ENCODE assay signal across 31 cellular contexts in the genomic region with DNA sequence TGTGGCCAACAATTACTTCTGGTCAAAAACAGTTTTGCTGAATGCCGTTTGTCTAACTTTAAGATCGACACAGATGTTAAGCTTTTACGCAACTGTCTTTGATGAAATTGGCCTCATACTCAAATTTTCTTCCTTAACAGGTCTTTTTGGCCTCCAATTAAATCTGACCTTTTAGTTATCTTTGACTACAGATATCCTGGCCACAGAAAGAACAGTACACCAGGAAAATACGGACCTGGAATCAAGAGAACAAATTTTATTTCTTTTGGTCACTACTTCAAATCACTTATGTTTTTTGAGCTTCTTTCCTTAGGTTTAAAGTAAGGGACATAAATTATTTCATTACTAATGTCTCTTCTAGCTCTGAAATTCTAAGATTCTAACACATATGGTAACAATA. TPM values are rescaled to one million over a fixed set of nuclear protein-coding genes. Genes with fewer than 3 reads are reported as not detected.
DNase-seq lines count a peak whose midpoint lies in the region; ATAC-seq, FAIRE-seq and TF ChIP-seq lines count a peak whose summit lies in the region.
"Had no signal": no experiment of that assay in that cellular context is flagged by ENCODE, and none has a peak within 500 bp of the region (broad histone marks: within the 10 kb centered on the region; RNA-seq: fewer than 3 reads in every experiment).

No MANE protein-coding gene starts in this region.

- no peak overlapping the region for H2AFZ ChIP-seq in endothelial cell of umbilical vein (ENCODE audit: low read depth, low read length)

- H3K9me3 ChIP-seq in Panc1 (ENCODE audit: control insufficient read depth, insufficient read depth, low read depth, low read length): no peaks in the 10 kb centered on the region
- no peaks in the 10 kb centered on the region for H3K9me3 ChIP-seq in endothelial cell of umbilical vein (replicated peaks; ENCODE audit: control insufficient read depth, insufficient read depth, low read length)
- H3K9me3 ChIP-seq: BE2C had no signal

- in situ Hi-C loops in Panc1 (cut with HindIII; ENCODE audit: low pct_unique_long_range_greater_than_20kb, low sequenced_read_pairs): no loop called here

- H3K9me1 ChIP-seq in endothelial cell of umbilical vein (replicated peaks; ENCODE audit: control insufficient read depth, extremely low read depth, insufficient read depth, low read length): no peaks in the 10 kb centered on the region

- dilution Hi-C loops in endothelial cell of umbilical vein (cut with MboI; ENCODE audit: extremely low pct_ligation_motif_present, low sequenced_read_pairs): no loop called here

- TF ChIP-seq POLR2A in endothelial cell of umbilical vein (IDR thresholded peaks at IDR 0.05; ENCODE audit: low read depth, low read length): no peak

- H3K4me2 ChIP-seq in endothelial cell of umbilical vein (ENCODE audit: insufficient read depth, low read length): no peak overlapping the region

- no peaks in the 10 kb centered on the region for H3K27me3 Mint-ChIP-seq in activated naive CD4-positive, alpha-beta T cell treated with anti-CD3 and anti-CD28 coated beads, Interleukin-2, amount 50 U/mL, for 24 hours
- no peaks in the 10 kb centered on the region for H3K27me3 Mint-ChIP-seq in progenitor cell of endocrine pancreas
- no peaks in the 10 kb centered on the region for H3K27me3 Mint-ChIP-seq in WTC11 (ENCODE audit: low read depth)
- H3K27me3 Mint-ChIP-seq: CD8-positive, alpha-beta memory T cell had no signal

- TF ChIP-seq CTCF in Panc1 (IDR thresholded peaks at IDR 0.05) (no peak), endothelial cell of umbilical vein (IDR thresholded peaks at IDR 0.05; ENCODE audit: extremely low read depth in 1 of 2, insufficient read depth in 1 of 2, low read depth in 1 of 2, low read length in 2 of 2) (no peak), progenitor cell of endocrine pancreas (IDR thresholded peaks at IDR 0.05; ENCODE audit: unreplicated experiment) (no peak), WTC11 (IDR thresholded peaks at IDR 0.05) (no peak)

- intact Hi-C loops in Panc1 (cut with micrococcal nuclease; ENCODE audit: unreplicated experiment): no loop called here
- intact Hi-C loops in endothelial cell of umbilical vein (cut with micrococcal nuclease): no loop called here

- POLR2A ChIA-PET in Panc1 (lab: Charles Lee) (no interaction called here), endothelial cell of umbilical vein (lab: Charles Lee) (no interaction called here), WTC11 (lab: Charles Lee) (no interaction called here)

- ATAC-seq in Panc1: no peak
- ATAC-seq in WTC11: no peak
- ATAC-seq: HCT116, PC-3 had no signal

- no peaks in the 10 kb centered on the region for H3K27me3 ChIP-seq in Panc1 (ENCODE audit: control insufficient read depth, insufficient read depth, low read length)
- H3K27me3 ChIP-seq in endothelial cell of umbilical vein (ENCODE audit: control insufficient read depth in 2 of 2, insufficient read depth in 2 of 2, low read length in 2 of 2): no peaks in the 10 kb centered on the region
- H3K27me3 ChIP-seq: BE2C had no signal

- peaks cover 17% of the 10 kb centered on the region for H3K36me3 Mint-ChIP-seq in activated naive CD4-positive, alpha-beta T cell treated with anti-CD3 and anti-CD28 coated beads, Interleukin-2, amount 50 U/mL, for 24 hours
- H3K36me3 Mint-ChIP-seq in progenitor cell of endocrine pancreas (ENCODE audit: insufficient read depth): peaks cover 13% of the 10 kb centered on the region
- H3K36me3 Mint-ChIP-seq in WTC11: peaks cover 45% of the 10 kb centered on the region

- H3K9ac ChIP-seq in endothelial cell of umbilical vein (replicated peaks; ENCODE audit: extremely low read depth, insufficient read depth, low read length): no peak overlapping the region

- no peak overlapping the region for H3K4me3 Mint-ChIP-seq in activated naive CD4-positive, alpha-beta T cell treated with anti-CD3 and anti-CD28 coated beads, Interleukin-2, amount 50 U/mL, for 24 hours
- H3K4me3 Mint-ChIP-seq in progenitor cell of endocrine pancreas (ENCODE audit: low read depth) (no peak overlapping the region), WTC11 (no peak overlapping the region)
- H3K4me3 Mint-ChIP-seq: CD14-positive monocyte; CD8-positive, alpha-beta memory T cell had no signal

- BruUV-seq in Panc1 (replicated peaks; lab: Mats Ljungman, UMichigan) (TSS peak; percentile 32), endothelial cell of umbilical vein (replicated peaks; lab: Mats Ljungman, UMichigan) (no TSS peak)

- H3K27ac ChIP-seq in Panc1 (ENCODE audit: low read length): no peak overlapping the region
- no peak overlapping the region for H3K27ac ChIP-seq in endothelial cell of umbilical vein (ENCODE audit: insufficient read depth, low read depth, low read length)
- H3K27ac ChIP-seq: HL-60 had no signal

- H3K4me3 ChIP-seq in Panc1 (ENCODE audit: low read depth in 2 of 2, low read length in 2 of 2) (no peak overlapping the region), endothelial cell of umbilical vein (replicated peaks in 1 of 3; ENCODE audit: insufficient read depth in 1 of 3, low read depth in 1 of 3, low read length in 3 of 3) (no peak overlapping the region)

- no peak for DNase-seq in activated naive CD4-positive, alpha-beta T cell (lab: John Stamatoyannopoulos, UW)
- DNase-seq in Panc1 (ENCODE audit: low read depth, low spot score) (no peak), endothelial cell of umbilical vein (ENCODE audit: low read depth, low spot score) (peak; percentile 20), progenitor cell of endocrine pancreas (ENCODE audit: low spot score, unreplicated experiment) (no peak), WTC11 (ENCODE audit: low spot score) (no peak), HT-29 (ENCODE audit: low spot score) (no peak), NCI-H69 (lab: John Stamatoyannopoulos, UW) (no peak)
- DNase-seq: 8988T; ACHN; BE2C; CD8-positive, alpha-beta memory T cell; DMS 273 treated with DMSO at 0.1 percent for 48 hours; DMS79; EL; GF-D8; Kasumi-1; NCI-H1092 treated with DMSO at 0.1 percent for 48 hours; NCI-H1436 treated with DMSO at 0.1 percent for 48 hours; NCI-H1930; NCI-H2107; NCI-H446; NCI-H524 treated with DMSO at 0.1 percent for 48 hours; NCI-H82; NK-92 treated with Interleukin-12 subunit alpha and Interleukin-12 subunit beta, amount 100 ng/mL, for 24 hours; PC-3; SHP77 treated with DMSO at 0.1 percent for 48 hours had no signal

- peaks cover 81% of the 10 kb centered on the region for H3K36me3 ChIP-seq in Panc1 (ENCODE audit: control insufficient read depth, insufficient read depth, low read length)
- peaks cover 5 to 25% of the 10 kb centered on the region in 2 experiments for H3K36me3 ChIP-seq in endothelial cell of umbilical vein (ENCODE audit: control insufficient read depth in 2 of 2, extremely low read depth in 1 of 2, insufficient read depth in 2 of 2, low read length in 2 of 2)

- FAIRE-seq in endothelial cell of umbilical vein (lab: Jason Lieb, UNC): no peak
- FAIRE-seq: GM12892 had no signal

- H3K9me3 Mint-ChIP-seq in activated naive CD4-positive, alpha-beta T cell treated with anti-CD3 and anti-CD28 coated beads, Interleukin-2, amount 50 U/mL, for 24 hours: no peaks in the 10 kb centered on the region
- no peaks in the 10 kb centered on the region for H3K9me3 Mint-ChIP-seq in progenitor cell of endocrine pancreas (ENCODE audit: low read depth)
- no peaks in the 10 kb centered on the region for H3K9me3 Mint-ChIP-seq in WTC11
- H3K9me3 Mint-ChIP-seq: CD14-positive monocyte; CD8-positive, alpha-beta memory T cell had no signal

- CTCF ChIA-PET in Panc1 (lab: Charles Lee) (no interaction called here), endothelial cell of umbilical vein (lab: Charles Lee) (interaction anchor here (0.7 to 2.0 kb wide), 4 partner anchors 10 to 157 kb away, joined by 3 to 5 read pairs (median 4); no protein-coding TSS in a partner anchor), WTC11 (lab: Charles Lee) (no interaction called here)

- peak overlapping the region; percentile 21 for H3K27ac Mint-ChIP-seq in activated naive CD4-positive, alpha-beta T cell treated with anti-CD3 and anti-CD28 coated beads, Interleukin-2, amount 50 U/mL, for 24 hours
- H3K27ac Mint-ChIP-seq in progenitor cell of endocrine pancreas (peak overlapping the region; percentile 4), WTC11 (no peak overlapping the region)
- H3K27ac Mint-ChIP-seq: CD14-positive monocyte had no signal

- H3K4me1 Mint-ChIP-seq in activated naive CD4-positive, alpha-beta T cell treated with anti-CD3 and anti-CD28 coated beads, Interleukin-2, amount 50 U/mL, for 24 hours: no peaks in the 10 kb centered on the region
- H3K4me1 Mint-ChIP-seq in progenitor cell of endocrine pancreas (ENCODE audit: low read depth) (no peaks in the 10 kb centered on the region), WTC11 (peaks cover 5% of the 10 kb centered on the region; the same call in 1 of the 2 replicates)
- H3K4me1 Mint-ChIP-seq: CD14-positive monocyte; CD8-positive, alpha-beta memory T cell had no signal

- no peaks in the 10 kb centered on the region for H4K20me1 ChIP-seq in endothelial cell of umbilical vein (replicated peaks; ENCODE audit: control insufficient read depth, extremely low read depth, insufficient read depth, low read length)

- no peaks in the 10 kb centered on the region for H3K79me2 ChIP-seq in endothelial cell of umbilical vein (ENCODE audit: control insufficient read depth, insufficient read depth, low read length)

- H3K4me1 ChIP-seq in Panc1 (ENCODE audit: control insufficient read depth, insufficient read depth, low read length): no peaks in the 10 kb centered on the region
- H3K4me1 ChIP-seq in endothelial cell of umbilical vein (ENCODE audit: control insufficient read depth, extremely low read depth, insufficient read depth, low read length): no peaks in the 10 kb centered on the region
- H3K4me1 ChIP-seq: BE2C had no signal

TF ChIP-seq in endothelial cell of umbilical vein, 7 proteins besides CTCF, POLR2A, EP300 and RAD21 (continues in another document):
- no peak for TF ChIP-seq JUN (IDR thresholded peaks at IDR 0.05; ENCODE audit: borderline replicate concordance, insufficient read depth, insufficient read length, low read depth)

TF ChIP-seq in WTC11, 78 proteins besides CTCF, POLR2A, EP300 and RAD21 (continues in another document):
- no peak for TF ChIP-seq ZNF396 (CRISPR knock-in tag; IDR thresholded peaks at IDR 0.05; ENCODE audit: borderline replicate concordance)

RNA-seq across cellular contexts. Expression of gene IBTK, which starts 49.8 kb away (rescaled TPM):
- 73.2 TPM for total RNA-seq in Panc1 (2021; ENCODE audit: unreplicated experiment)
- polyA plus RNA-seq in Panc1 (2012; ENCODE audit: insufficient read length): 24.1 TPM
- total RNA-seq in endothelial cell of umbilical vein: 29.5 and 30.5 TPM in 2 replicates
- polyA plus RNA-seq in endothelial cell of umbilical vein: 4.8 and 6.7 TPM in 2 replicates
- 8.2 and 9.2 TPM in 2 replicates for polyA plus RNA-seq in endothelial cell of umbilical vein (2011; cell fraction: cytosol; rRNA removed)
- 14.1 and 20.4 TPM in 2 replicates for polyA plus RNA-seq in endothelial cell of umbilical vein (2011; cell fraction: nucleus; rRNA removed)
- polyA plus RNA-seq in endothelial cell of umbilical vein (2012): 17.0 and 21.5 TPM in 2 replicates
- 31.4 and 34.6 TPM in 2 replicates for polyA minus RNA-seq in endothelial cell of umbilical vein
- polyA minus RNA-seq in endothelial cell of umbilical vein (2011; cell fraction: cytosol; rRNA and poly(A)+ RNA removed): 26.1 TPM
- polyA minus RNA-seq in endothelial cell of umbilical vein (2011; cell fraction: nucleus; rRNA and poly(A)+ RNA removed): 29.7 and 45.4 TPM in 2 replicates
- total RNA-seq in progenitor cell of endocrine pancreas: 34.8 and 36.7 TPM in 2 replicates
- 20.4 to 24.1 TPM (median 21.0 TPM) in 3 replicates for total RNA-seq in WTC11 (2021)
- 11.3 and 14.5 TPM in 2 replicates for total RNA-seq in HT-29 (2014; rRNA removed; shearing (Covaris generic))
